In genomic region chr17:82441686-82442487, GRCh38 we compare ENCODE assay signal across 17 cellular contexts. TPM values are rescaled to one million over a fixed set of nuclear protein-coding genes. Genes with fewer than 3 reads are reported as not detected.
DNase-seq lines count a peak whose midpoint lies in the region; ATAC-seq and TF ChIP-seq lines count a peak whose summit lies in the region.
"Had no signal": no experiment of that assay in that cellular context is flagged by ENCODE, and none has a peak within 500 bp of the region (broad histone marks: within the 10 kb centered on the region; RNA-seq: fewer than 3 reads in every experiment).

No MANE protein-coding gene starts in this region.

- peak; percentile 8 for ATAC-seq in mucosa of descending colon
- ATAC-seq in omental fat pad (ENCODE audit: low FRiP score): no peak
- no peak for ATAC-seq in GM18517 (IDR thresholded peaks at IDR 0.05; ENCODE audit: unreplicated experiment)
- no peak for ATAC-seq in HG03439 (IDR thresholded peaks at IDR 0.05; ENCODE audit: unreplicated experiment)

- DNase-seq in D341Med (ENCODE audit: low spot score) (peak; percentile 40), mucosa of descending colon (peak in 1 of 3 donors; percentile 64), putamen (ENCODE audit: low spot score) (no peak), omental fat pad (ENCODE audit: low spot score) (no peak)
- DNase-seq: activated naive CD4-positive, alpha-beta T cell treated with Interleukin-2 at 50 U/mL for 16 hours; AML-193; DMS79; left ventricle myocardium inferior; NCI-H2081 treated with DMSO at 0.1 percent for 48 hours; RPMI8226; stimulated activated CD4-positive, alpha-beta T cell treated with anti-CD3 and anti-CD28 coated beads, Interleukin-4, amount 100 ng/mL, for 4 hours; tibial artery had no signal

- TF ChIP-seq CTCF in mucosa of descending colon (IDR thresholded peaks at IDR 0.05) (no peak), omental fat pad (IDR thresholded peaks at IDR 0.05) (no peak)

- peak; percentile 31 for TF ChIP-seq POLR2A in GM19193 (IDR thresholded peaks at IDR 0.05; ENCODE audit: extremely low read depth, insufficient read depth, insufficient read length)
- TF ChIP-seq POLR2A in Raji (IDR thresholded peaks at IDR 0.05; ENCODE audit: insufficient read depth, low read depth, low read length): 0 out of 2 replicates have a peak, but pooled peaks have one; percentile 19

- no peaks in the 10 kb centered on the region for H3K4me1 ChIP-seq in mucosa of descending colon (ENCODE audit: low read depth)

- intact Hi-C loops in mucosa of descending colon (cut with DNase I, micrococcal nuclease): no loop called here

- H3K4me3 ChIP-seq in mucosa of descending colon: no peak overlapping the region
- H3K4me3 ChIP-seq: coronary artery, left ventricle myocardium inferior, tibial artery had no signal

- H3K36me3 ChIP-seq in mucosa of descending colon (ENCODE audit: low read depth): no peaks in the 10 kb centered on the region

- H3K9me3 ChIP-seq in mucosa of descending colon: no peaks in the 10 kb centered on the region
- H3K9me3 ChIP-seq: left ventricle myocardium inferior, tibial artery had no signal

RNA-seq across cellular contexts. Expression of gene CYBC1, which starts 8.7 kb away (rescaled TPM):
- 10 to 100 TPM; 79.2 to 90.5 (median 81.0) TPM for total RNA-seq in mucosa of descending colon
- total RNA-seq in omental fat pad: 10 to 100 TPM; 43.8 to 74.6 (median 68.4) TPM

RNA-seq across cellular contexts. Expression of gene NARF, which starts 16.7 kb away (rescaled TPM):
- 10 to 100 TPM; 49.7 to 56.0 (median 55.9) TPM for total RNA-seq in mucosa of descending colon
- 10 to 100 TPM; 31.8 to 48.7 (median 35.7) TPM for total RNA-seq in omental fat pad

RNA-seq across cellular contexts. Expression of gene OGFOD3, which starts 23.5 kb away (rescaled TPM):
- total RNA-seq in mucosa of descending colon (10 to 100 TPM; 26.2 to 28.8 (median 26.2) TPM), omental fat pad (10 to 100 TPM; 22.9 to 31.6 (median 28.6) TPM)

RNA-seq across cellular contexts. Expression of gene HEXD, which starts 23.7 kb away (rescaled TPM):
- total RNA-seq in mucosa of descending colon (10 to 100 TPM; 25.3 to 54.6 (median 42.1) TPM), omental fat pad (10 to 100 TPM; 29.1 to 66.4 (median 47.3) TPM)
